9 cellular contexts compared by ENCODE assay signal in the genomic region with DNA sequence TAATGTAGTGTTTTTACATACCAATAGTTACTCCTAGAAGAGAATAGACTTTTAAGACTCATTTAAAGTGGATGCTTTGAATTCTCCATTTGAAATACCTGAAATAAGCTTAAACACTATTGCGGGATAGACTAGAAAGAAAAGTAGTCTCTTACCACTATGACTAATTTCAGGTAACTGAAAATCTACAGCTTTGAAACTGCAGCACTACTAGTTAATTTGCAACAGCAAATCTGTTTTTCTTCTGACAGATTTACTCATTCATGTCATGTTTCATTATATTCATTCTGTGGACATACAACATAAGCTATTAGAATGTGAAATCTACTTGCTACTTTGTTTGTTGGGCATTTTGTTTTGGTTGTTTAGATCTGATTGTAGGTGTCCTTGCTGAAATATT.
A peak's percentile ranks its signal among the peaks of the same experiment; 100 is the strongest.
DNase-seq lines count a peak whose midpoint lies in the region; ATAC-seq lines count a peak whose summit lies in the region.
"Had no signal": no experiment of that assay in that cellular context is flagged by ENCODE, and none has a peak within 500 bp of the region (broad histone marks: within the 10 kb centered on the region; RNA-seq: fewer than 3 reads in every experiment).

No MANE protein-coding gene starts in this region.

- H3K36me3 Mint-ChIP-seq in CD4-positive, alpha-beta memory T cell = peaks cover 0 to 12% of the 10 kb centered on the region in 2 donors
- peaks cover 19% of the 10 kb centered on the region for H3K36me3 Mint-ChIP-seq in activated naive CD8-positive, alpha-beta T cell

- peak overlapping the region in 5 of 7 donors; percentile 7 to 89 (median 47) for H3K27ac Mint-ChIP-seq in CD4-positive, alpha-beta memory T cell
- H3K27ac Mint-ChIP-seq in activated naive CD8-positive, alpha-beta T cell = peak overlapping the region; percentile 87

- CTCF ChIA-PET in CD4-positive, alpha-beta memory T cell (lab: Charles Lee; ENCODE audit: partially characterized antibody) = interaction anchor here (1.3 to 1.7 kb wide), 3 partner anchors 19 to 154 kb away, joined by 3 to 7 read pairs (median 3); a partner anchor contains a TSS

- no peaks in the 10 kb centered on the region for H3K27me3 ChIP-seq in CD4-positive, alpha-beta memory T cell (ENCODE audit: insufficient read depth, low read length)

- intact Hi-C loops in CD4-positive, alpha-beta memory T cell (cut with micrococcal nuclease) = loop anchor here (5.0 kb wide), 1 partner anchor 42 kb away; no protein-coding TSS in a partner anchor

- no peaks in the 10 kb centered on the region for H3K9me3 Mint-ChIP-seq in CD4-positive, alpha-beta memory T cell
- H3K9me3 Mint-ChIP-seq in activated naive CD8-positive, alpha-beta T cell (ENCODE audit: low read depth) = no peaks in the 10 kb centered on the region

- ATAC-seq in GM19351 (IDR thresholded peaks at IDR 0.05; ENCODE audit: unreplicated experiment) (peak; percentile 33), HG03175 (IDR thresholded peaks at IDR 0.05; ENCODE audit: unreplicated experiment) (peak; percentile 40), GM21576 (IDR thresholded peaks at IDR 0.05; ENCODE audit: unreplicated experiment) (no peak)

- H3K4me1 Mint-ChIP-seq in CD4-positive, alpha-beta memory T cell = peaks cover 46 to 75% (median 61%) of the 10 kb centered on the region in 4 donors
- peaks cover 91% of the 10 kb centered on the region for H3K4me1 Mint-ChIP-seq in activated naive CD8-positive, alpha-beta T cell (ENCODE audit: low read depth)

- no peak for DNase-seq in CD4-positive, alpha-beta memory T cell
- DNase-seq in NCI-H526 (lab: John Stamatoyannopoulos, UW) (no peak), NCI-H128 (lab: John Stamatoyannopoulos, UW; ENCODE audit: unreplicated experiment) (no peak), SKM-1 (lab: John Stamatoyannopoulos, UW; ENCODE audit: unreplicated experiment) (no peak)

- peaks cover 47% of the 10 kb centered on the region for H3K4me1 ChIP-seq in CD4-positive, alpha-beta memory T cell (ENCODE audit: insufficient read depth, low read length)

- H3K9me3 ChIP-seq in CD4-positive, alpha-beta memory T cell (ENCODE audit: control insufficient read depth in 1 of 2, low read length in 2 of 2) = no peaks in the 10 kb centered on the region
- H3K9me3 ChIP-seq: thoracic aorta had no signal

- no peaks in the 10 kb centered on the region for H3K27me3 Mint-ChIP-seq in CD4-positive, alpha-beta memory T cell
- H3K27me3 Mint-ChIP-seq in activated naive CD8-positive, alpha-beta T cell = no peaks in the 10 kb centered on the region

- POLR2A ChIA-PET in CD4-positive, alpha-beta memory T cell (lab: Charles Lee; ENCODE audit: partially characterized antibody) = interaction anchor here (0.8 to 1.9 kb wide), 3 partner anchors 11 to 154 kb away, joined by 3 to 5 read pairs (median 4); a partner anchor contains a TSS

- H3K27ac ChIP-seq in CD4-positive, alpha-beta memory T cell (ENCODE audit: low read depth, low read length) = no peak overlapping the region

- H3K36me3 ChIP-seq in CD4-positive, alpha-beta memory T cell (ENCODE audit: insufficient read depth, low read length) = no peaks in the 10 kb centered on the region
- H3K36me3 ChIP-seq: thoracic aorta had no signal

- peak overlapping the region in 4 of 8 donors; percentile 40 to 76 (median 66) for H3K4me3 Mint-ChIP-seq in CD4-positive, alpha-beta memory T cell
- H3K4me3 Mint-ChIP-seq in activated naive CD8-positive, alpha-beta T cell = peak overlapping the region; percentile 68

- H3K4me3 ChIP-seq in CD4-positive, alpha-beta memory T cell (ENCODE audit: low read length in 2 of 2) = no peak overlapping the region
- H3K4me3 ChIP-seq: thoracic aorta had no signal
